ENCODE assay signal across 1 cellular context in genomic region chr13:27263438-27263837, GRCh38.
TF ChIP-seq lines count a peak whose summit lies in the region.

No MANE protein-coding gene starts in this region.

TF ChIP-seq in IMR-90, 13 proteins besides CTCF, POLR2A, EP300 and RAD21:
- no peak for TF ChIP-seq MAZ (IDR thresholded peaks at IDR 0.05; ENCODE audit: borderline replicate concordance, low read depth, low read length)
- no peak for TF ChIP-seq BHLHE40 (IDR thresholded peaks at IDR 0.05; ENCODE audit: low read depth, low read length)
- TF ChIP-seq RFX5 (IDR thresholded peaks at IDR 0.05; ENCODE audit: low read depth, low read length): no peak
- TF ChIP-seq FOS (IDR thresholded peaks at IDR 0.05; ENCODE audit: low read depth, low read length): no peak
- no peak for TF ChIP-seq SMC3 (IDR thresholded peaks at IDR 0.05; ENCODE audit: low read depth, low read length)
- TF ChIP-seq MXI1 (IDR thresholded peaks at IDR 0.05; ENCODE audit: borderline replicate concordance, low read depth, low read length): no peak
- TF ChIP-seq USF2 (IDR thresholded peaks at IDR 0.05; ENCODE audit: low read depth, low read length): no peak
- TF ChIP-seq MAFK (IDR thresholded peaks at IDR 0.05; ENCODE audit: low read depth, low read length): no peak
- TF ChIP-seq RCOR1 (IDR thresholded peaks at IDR 0.05; ENCODE audit: insufficient replicate concordance, low read length): no peak
- no peak for TF ChIP-seq NFE2L2 (IDR thresholded peaks at IDR 0.05; ENCODE audit: low read depth, low read length)
- TF ChIP-seq ELK1 (IDR thresholded peaks at IDR 0.05; ENCODE audit: borderline replicate concordance, low read depth, low read length): no peak
- TF ChIP-seq CHD1 (IDR thresholded peaks at IDR 0.05; ENCODE audit: low read depth, low read length): no peak
- TF ChIP-seq CEBPB (IDR thresholded peaks at IDR 0.05; ENCODE audit: low read depth, low read length): no peak
TF ChIP-seq in IMR-90: peak in this region for 0.
